8 cellular contexts compared by ENCODE assay signal in the genomic region with DNA sequence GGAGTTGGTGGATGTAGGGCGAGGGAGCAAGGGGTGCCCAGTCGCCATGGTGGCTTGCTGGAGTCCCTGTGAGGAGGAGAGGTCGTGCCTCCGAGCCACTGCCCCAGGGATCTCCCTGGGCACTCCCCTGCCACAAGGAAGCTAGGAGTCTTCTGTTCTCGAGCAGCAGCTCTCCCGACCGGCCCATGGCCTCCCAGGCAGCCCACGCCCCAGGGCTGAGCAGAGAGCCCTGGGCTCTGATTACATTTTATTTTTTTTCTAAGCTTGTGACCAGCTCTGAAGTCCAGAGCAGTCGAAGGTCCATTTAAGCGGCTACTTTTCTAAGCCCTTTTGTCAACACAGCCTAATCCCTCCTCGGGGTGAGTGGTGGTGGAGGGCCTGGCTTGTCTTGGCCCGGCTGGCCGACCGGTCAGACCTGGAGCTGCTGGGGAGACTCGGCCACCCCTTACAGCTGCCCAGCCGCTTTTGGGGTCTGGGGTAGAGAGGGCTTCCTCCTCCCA. TPM values are rescaled to one million over a fixed set of nuclear protein-coding genes. Genes with fewer than 3 reads are reported as not detected.
DNase-seq lines count a peak whose midpoint lies in the region; ATAC-seq and TF ChIP-seq lines count a peak whose summit lies in the region.
"Had no signal": no experiment of that assay in that cellular context is flagged by ENCODE, and none has a peak within 500 bp of the region (broad histone marks: within the 10 kb centered on the region; RNA-seq: fewer than 3 reads in every experiment).

No MANE protein-coding gene starts in this region.

- peaks cover 24% of the 10 kb centered on the region for H4K20me1 ChIP-seq in Loucy (ENCODE audit: insufficient read depth, low read length, poor library complexity, severe bottlenecking)

- H3K4me1 ChIP-seq in Loucy (ENCODE audit: insufficient read depth, low read length, poor library complexity, severe bottlenecking) = peaks cover 48% of the 10 kb centered on the region
- H3K4me1 ChIP-seq in lower lobe of right lung = peaks cover 77% of the 10 kb centered on the region
- H3K4me1 ChIP-seq in tibial nerve = peaks cover 0 to 81% (median 68%) of the 10 kb centered on the region in 4 donors

- no peaks in the 10 kb centered on the region for H3K27me3 ChIP-seq in Loucy (ENCODE audit: insufficient read depth, low read length, poor library complexity, severe bottlenecking)
- no peaks in the 10 kb centered on the region for H3K27me3 ChIP-seq in lower lobe of right lung (ENCODE audit: low read depth)
- no peaks in the 10 kb centered on the region for H3K27me3 ChIP-seq in tibial nerve

- no peak overlapping the region for H2AFZ ChIP-seq in Loucy (ENCODE audit: low read length)

- TF ChIP-seq CTCF in Loucy (conservative IDR thresholded peaks at IDR 0.05; ENCODE audit: low read length) (no peak), lower lobe of right lung (IDR thresholded peaks at IDR 0.05) (no peak), tibial nerve (IDR thresholded peaks at IDR 0.05) (no peak), natural killer cell (IDR thresholded peaks at IDR 0.05) (no peak)

- H3K4me1 Mint-ChIP-seq in natural killer cell = peaks cover 0 to 28% of the 10 kb centered on the region in 2 donors

- no peak overlapping the region for H3K4me3 Mint-ChIP-seq in natural killer cell

- DNase-seq in ecto neural progenitor cell (ENCODE audit: low spot score) (peak; percentile 81), lower lobe of right lung (peak; percentile 54), tibial nerve (ENCODE audit: low spot score in 2 of 2) (no peak), natural killer cell (no peak)
- no peak for DNase-seq in stimulated activated CD4-positive, alpha-beta T cell treated with anti-CD3 and anti-CD28 coated beads, Interleukin-1b, Interleukin-23, amount 100 ng/mL, for 48 hours
- DNase-seq: activated CD8-positive, alpha-beta memory T cell treated with anti-CD3 and anti-CD28 coated beads, Interleukin-2, amount 50 U/mL, for 48 hours had no signal

- peak overlapping the region; percentile 99 for H3K4me2 ChIP-seq in Loucy (ENCODE audit: low read depth, low read length, poor library complexity, severe bottlenecking)

- intact Hi-C loops in lower lobe of right lung (cut with DNase I) = no loop called here
- intact Hi-C loops in natural killer cell (cut with micrococcal nuclease) = loop anchor here (10.0 kb wide), 2 partner anchors 66 to 164 kb away; a partner anchor contains a TSS

- H3F3A ChIP-seq in Loucy (ENCODE audit: low read depth) = peaks cover 3% of the 10 kb centered on the region; the same call in 1 of the 2 replicates

- H3K9me3 ChIP-seq in Loucy (ENCODE audit: insufficient read depth, low read depth, low read length) = no peaks in the 10 kb centered on the region
- no peaks in the 10 kb centered on the region for H3K9me3 ChIP-seq in lower lobe of right lung
- no peaks in the 10 kb centered on the region for H3K9me3 ChIP-seq in tibial nerve

- 19 to 21% methylated on average over 12 to 16 of the region's 16 CpGs for WGBS in tibial nerve, 2 donors

- TF ChIP-seq EP300 in tibial nerve (IDR thresholded peaks at IDR 0.05) = no peak

- no peak for ATAC-seq in lower lobe of right lung
- no peak for ATAC-seq in natural killer cell
- no peak for ATAC-seq in HG03039 (IDR thresholded peaks at IDR 0.05; ENCODE audit: unreplicated experiment)

- H3K9me2 ChIP-seq in Loucy (replicated peaks; ENCODE audit: low read depth, low read length) = no peaks in the 10 kb centered on the region

- H3K27ac ChIP-seq in lower lobe of right lung (peak overlapping the region; percentile 84), tibial nerve (peak overlapping the region; percentile 88 to 95 (median 94))

- H3K36me3 ChIP-seq in Loucy (ENCODE audit: insufficient read depth, low read length) = no peaks in the 10 kb centered on the region
- H3K36me3 ChIP-seq in lower lobe of right lung = no peaks in the 10 kb centered on the region
- no peaks in the 10 kb centered on the region for H3K36me3 ChIP-seq in tibial nerve

- no peak overlapping the region for H3K27ac Mint-ChIP-seq in natural killer cell

- no peaks in the 10 kb centered on the region for H3K27me3 Mint-ChIP-seq in natural killer cell (ENCODE audit: low read depth in 2 of 2)

- H3K9me3 Mint-ChIP-seq in natural killer cell = no peaks in the 10 kb centered on the region

- H3K9ac ChIP-seq in Loucy (ENCODE audit: low read depth, low read length, poor library complexity, severe bottlenecking) = peak overlapping the region; percentile 83

- H3K4me3 ChIP-seq in Loucy (ENCODE audit: low read length, poor library complexity, severe bottlenecking) = peak overlapping the region; percentile 94
- H3K4me3 ChIP-seq in lower lobe of right lung = peak overlapping the region; percentile 79
- H3K4me3 ChIP-seq in tibial nerve = peak overlapping the region; percentile 70 to 91 (median 82)

- no peaks in the 10 kb centered on the region for H3K36me3 Mint-ChIP-seq in natural killer cell

- peaks cover 65% of the 10 kb centered on the region for H3K79me2 ChIP-seq in Loucy (ENCODE audit: insufficient read depth, low read length)

- no peak for TF ChIP-seq POLR2A in tibial nerve (IDR thresholded peaks at IDR 0.05)

RNA-seq across cellular contexts. Expression of a gene that starts 2.1 kb away (rescaled TPM):
- total RNA-seq in lower lobe of right lung (85.7 TPM), tibial nerve (10 to 100 TPM; 53.5 to 61.5 (median 56.5) TPM), natural killer cell (10 to 100 TPM; 30.9 to 64.1 (median 42.2) TPM)

Comparison
In these comparisons a context has a peak if more than half of its experiments do, and no peak if none do; other contexts are left out.
1. DNase-seq: peak in ecto neural progenitor cell (single experiment) and lower lobe of right lung (single experiment); none in tibial nerve (0 of 2), stimulated activated CD4-positive, alpha-beta T cell treated with anti-CD3 and anti-CD28 coated beads, Interleukin-1b, Interleukin-23, amount 100 ng/mL, for 48 hours (single experiment) and natural killer cell (single experiment).
2. Peak in every context shown above with its lines, with median percentiles within 50 percentile points of each other: H3K4me3 ChIP-seq.